ENCODE assay signal across 16 cellular contexts in the genomic region with DNA sequence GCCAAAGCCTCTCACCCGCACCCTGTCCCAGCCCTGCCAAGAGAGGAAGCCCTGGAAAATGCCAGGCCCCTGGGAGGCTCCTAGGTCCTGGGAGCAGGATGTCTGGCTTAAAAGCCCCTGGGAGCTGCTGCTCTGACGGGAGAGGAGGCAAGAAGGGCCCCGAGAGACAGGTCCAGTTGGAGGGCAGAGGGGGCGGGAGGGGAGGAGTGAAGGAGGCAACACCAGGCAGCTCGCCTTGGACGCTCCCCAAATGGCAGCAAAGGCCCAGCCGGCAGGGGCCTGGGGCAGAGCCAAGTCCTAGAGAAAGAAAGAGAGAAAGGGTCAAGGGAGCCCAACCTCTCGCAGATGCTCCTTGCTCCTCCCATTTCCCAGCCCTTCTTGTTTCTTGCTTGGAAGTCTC. TPM values are rescaled to one million over a fixed set of nuclear protein-coding genes. Genes with fewer than 3 reads are reported as not detected.
DNase-seq lines count a peak whose midpoint lies in the region; ATAC-seq and TF ChIP-seq lines count a peak whose summit lies in the region.
"Had no signal": no experiment of that assay in that cellular context is flagged by ENCODE, and none has a peak within 500 bp of the region (broad histone marks: within the 10 kb centered on the region; RNA-seq: fewer than 3 reads in every experiment).

No MANE protein-coding gene starts in this region.

- intact Hi-C loops in right cardiac atrium (cut with DNase I): no loop called here
- intact Hi-C loops in stomach (cut with DNase I; ENCODE audit: low total_unique reads): no loop called here
- intact Hi-C loops in OCI-LY7 (cut with micrococcal nuclease; ENCODE audit: unreplicated experiment): no loop called here

- no peaks in the 10 kb centered on the region for H3K4me1 ChIP-seq in right cardiac atrium (ENCODE audit: control insufficient read depth, insufficient read depth, low read length)
- peaks cover 3 to 15% (median 11%) of the 10 kb centered on the region in 4 donors for H3K4me1 ChIP-seq in stomach
- no peaks in the 10 kb centered on the region for H3K4me1 ChIP-seq in OCI-LY7 (ENCODE audit: insufficient read depth, low read length, poor library complexity, severe bottlenecking)

- H3K9me3 ChIP-seq in right cardiac atrium (ENCODE audit: control insufficient read depth, low read length) (no peaks in the 10 kb centered on the region), stomach (no peaks in the 10 kb centered on the region), OCI-LY7 (ENCODE audit: low read length) (no peaks in the 10 kb centered on the region)

- H3K79me2 ChIP-seq in OCI-LY7 (ENCODE audit: insufficient read depth, low read depth, low read length): no peaks in the 10 kb centered on the region

- TF ChIP-seq CTCF in stomach (IDR thresholded peaks at IDR 0.05) (no peak), OCI-LY7 (conservative IDR thresholded peaks at IDR 0.05; ENCODE audit: low read length) (no peak)

- BruUV-seq in OCI-LY7 (replicated peaks; lab: Mats Ljungman, UMichigan): no TSS peak

- no peak for TF ChIP-seq POLR2A in stomach (IDR thresholded peaks at IDR 0.05)

- H3K27ac ChIP-seq in right cardiac atrium (ENCODE audit: low read length): no peak overlapping the region
- no peak overlapping the region for H3K27ac ChIP-seq in stomach
- no peak overlapping the region for H3K27ac ChIP-seq in OCI-LY7 (ENCODE audit: low read depth, low read length, poor library complexity, severe bottlenecking)

- peak; percentile 27 for DNase-seq in HCEC 1CT
- DNase-seq in ecto neural progenitor cell (ENCODE audit: low spot score): peak; percentile 49
- DNase-seq in right cardiac atrium: peak; percentile 76 to 88 (median 85)
- peak; percentile 31 for DNase-seq in stomach
- DNase-seq in OCI-LY7 (ENCODE audit: low spot score): no peak
- no peak for DNase-seq in left lobe of liver (ENCODE audit: low spot score)
- DNase-seq in NCI-H524 treated with DMSO at 0.1 percent for 48 hours (lab: John Stamatoyannopoulos, UW): no peak
- DNase-seq: activated CD4-positive, alpha-beta T cell treated with anti-CD3 and anti-CD28 coated beads for 1 hour; activated naive CD4-positive, alpha-beta T cell treated with anti-CD3 and anti-CD28 coated beads, Interleukin-2, amount 50 U/mL, for 16 hours; endodermal cell; NCI-H1417 treated with DMSO at 0.1 percent for 48 hours; stimulated activated CD4-positive, alpha-beta T cell treated with anti-CD3 and anti-CD28 coated beads, Interleukin-15, amount 100 ng/mL, for 24 hours; T-helper 9 cell had no signal

- no peak for TF ChIP-seq EP300 in stomach (IDR thresholded peaks at IDR 0.05)

- H3K4me2 ChIP-seq in OCI-LY7 (ENCODE audit: low read length): no peak overlapping the region

- H3K36me3 ChIP-seq in stomach (no peaks in the 10 kb centered on the region), OCI-LY7 (ENCODE audit: insufficient read depth, low read length) (no peaks in the 10 kb centered on the region)

- H2AFZ ChIP-seq in OCI-LY7 (ENCODE audit: low read length): no peak overlapping the region

- WGBS in right cardiac atrium: 32% methylated on average over 8 of the region's 8 CpGs
- 18 to 42% (median 23%) methylated on average over 7 to 8 of the region's 8 CpGs for WGBS in stomach, 5 donors

- H3K27me3 ChIP-seq in right cardiac atrium (ENCODE audit: control insufficient read depth, insufficient read depth) (no peaks in the 10 kb centered on the region), stomach (peaks cover 0 to 5% (median 0%) of the 10 kb centered on the region in 3 donors)

- H3K4me3 ChIP-seq in right cardiac atrium (ENCODE audit: low read length) (no peak overlapping the region), stomach (no peak overlapping the region), OCI-LY7 (ENCODE audit: low read depth, low read length, poor library complexity, severe bottlenecking) (no peak overlapping the region)

- CTCF ChIA-PET in OCI-LY7 (lab: Charles Lee; ENCODE audit: unreplicated experiment): no interaction called here

- POLR2A ChIA-PET in OCI-LY7 (lab: Charles Lee): no interaction called here

- no peaks in the 10 kb centered on the region for H3K9me2 ChIP-seq in OCI-LY7 (ENCODE audit: insufficient read depth, low read length)

- H4K20me1 ChIP-seq in OCI-LY7 (ENCODE audit: insufficient read depth, low read length): 0 out of 2 replicates have a peak, but pooled peaks cover 5% of the 10 kb centered on the region

- peak; percentile 51 to 66 for ATAC-seq in right cardiac atrium
- ATAC-seq in left lobe of liver: no peak

RNA-seq across cellular contexts. Expression of gene ETV3L, which starts 6.8 kb away (rescaled TPM):
- total RNA-seq in right cardiac atrium (not detected), stomach (not detected), OCI-LY7 (2022) (not detected in 2 replicates), left lobe of liver (not detected)
- polyA plus RNA-seq in right cardiac atrium (not detected), stomach (not detected)
- not detected in 2 replicates for total RNA-seq in OCI-LY7 (2014; rRNA removed; shearing (Covaris generic))
- total RNA-seq: bronchial epithelial cell, subcutaneous adipose tissue had no signal
- polyA plus RNA-seq: BJ had no signal

RNA-seq across cellular contexts. Expression of gene ETV3, which starts 45.4 kb away (rescaled TPM):
- total RNA-seq in right cardiac atrium (10 to 100 TPM; 18.2 to 22.9 (median 19.1) TPM), stomach (10 to 100 TPM in 4 of 5 donors, 1 to 10 TPM in 1; 3.8 to 30.8 (median 18.7) TPM), OCI-LY7 (2022) (18.3 and 20.4 TPM in 2 replicates), left lobe of liver (6.0 TPM)
- polyA plus RNA-seq in right cardiac atrium (6.5 TPM), stomach (1 to 10 TPM; 5.9 to 6.6 (median 6.5) TPM)
- 11.1 and 12.0 TPM in 2 replicates for total RNA-seq in OCI-LY7 (2014; rRNA removed; shearing (Covaris generic))

RNA-seq across cellular contexts. Expression of gene ARHGEF11, which starts 47.3 kb away (rescaled TPM):
- total RNA-seq in right cardiac atrium: 10 to 100 TPM; 29.4 to 34.4 (median 30.1) TPM
- polyA plus RNA-seq in right cardiac atrium: 19.9 TPM
- 100 to 1,000 TPM in 1 of 5 donors, 10 to 100 TPM in 4; 30.4 to 125 (median 36.5) TPM for total RNA-seq in stomach
- 10 to 100 TPM in 1 of 3 donors, 1 to 10 TPM in 2; 6.6 to 11.5 (median 8.6) TPM for polyA plus RNA-seq in stomach
- total RNA-seq in OCI-LY7 (2014; rRNA removed; shearing (Covaris generic)): 1.5 and 1.8 TPM in 2 replicates
- 3.4 and 3.8 TPM in 2 replicates for total RNA-seq in OCI-LY7 (2022)
- total RNA-seq in left lobe of liver: 12.3 TPM

Comparison
In these comparisons a context has a peak if more than half of its experiments do, and no peak if none do; other contexts are left out.
1. DNase-seq: peak in HCEC 1CT (single experiment), ecto neural progenitor cell (single experiment), right cardiac atrium (3 of 3) and stomach (single experiment); none in OCI-LY7 (single experiment), left lobe of liver (single experiment) and NCI-H524 treated with DMSO at 0.1 percent for 48 hours (single experiment).